15 cellular contexts compared by ENCODE assay signal in the genomic region with DNA sequence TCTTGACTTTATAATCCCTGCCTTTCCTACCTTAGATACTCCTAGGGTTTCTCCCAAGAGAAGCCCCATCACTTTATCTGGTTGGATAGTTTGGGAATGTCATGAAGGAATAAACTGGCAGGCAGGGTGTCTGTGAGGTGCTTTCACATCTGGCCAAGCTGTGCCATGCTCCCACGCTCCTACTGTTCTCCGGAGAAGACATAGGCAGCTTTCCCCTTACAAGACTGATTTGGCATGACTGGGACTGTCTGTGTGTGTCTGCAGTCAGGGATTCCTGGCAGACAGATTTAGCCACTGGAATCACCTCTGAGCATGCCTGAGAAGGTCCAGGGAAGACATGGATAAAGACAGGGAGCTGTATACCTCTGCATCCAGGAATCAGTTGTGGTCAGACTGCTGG. TPM values are rescaled to one million over a fixed set of nuclear protein-coding genes. Genes with fewer than 3 reads are reported as not detected.
DNase-seq lines count a peak whose midpoint lies in the region; FAIRE-seq and TF ChIP-seq lines count a peak whose summit lies in the region.
"Had no signal": no experiment of that assay in that cellular context is flagged by ENCODE, and none has a peak within 500 bp of the region (broad histone marks: within the 10 kb centered on the region; RNA-seq: fewer than 3 reads in every experiment).

No MANE protein-coding gene starts in this region.

- H3K36me3 Mint-ChIP-seq in activated T-cell treated with anti-CD3 and anti-CD28 coated beads, Interleukin-2, amount 50 U/mL, for 24 hours (ENCODE audit: low read depth), result peaks cover 57% of the 10 kb centered on the region
- H3K36me3 Mint-ChIP-seq: natural killer cell treated with Interleukin-12 subunit alpha and Interleukin-12 subunit beta and Interleukin-15 and Interleukin-18, amount 100 ng/mL, for 72 hours had no signal

- H3K14ac ChIP-seq in H1 (ENCODE audit: insufficient read length) (no peak overlapping the region), trophoblast cell (ENCODE audit: low read length) (no peak overlapping the region)

- H2BK20ac ChIP-seq in H1 (ENCODE audit: low read length), result no peak overlapping the region

- no peak overlapping the region for H4K12ac ChIP-seq in trophoblast cell (ENCODE audit: low read depth, low read length)

- no peak overlapping the region for H3K4me3 Mint-ChIP-seq in activated T-cell treated with anti-CD3 and anti-CD28 coated beads, Interleukin-2, amount 50 U/mL, for 24 hours
- H3K4me3 Mint-ChIP-seq: central memory CD8-positive, alpha-beta T cell; natural killer cell treated with Interleukin-12 subunit alpha and Interleukin-12 subunit beta and Interleukin-15 and Interleukin-18, amount 100 ng/mL, for 72 hours had no signal

- H3K79me2 ChIP-seq in H1 (ENCODE audit: control insufficient read depth in 1 of 2, insufficient read depth in 2 of 2, low read length in 2 of 2), result peaks cover 56 to 94% of the 10 kb centered on the region in 2 experiments
- peaks cover 29% of the 10 kb centered on the region for H3K79me2 ChIP-seq in trophoblast cell (ENCODE audit: control insufficient read depth, insufficient read depth, low read length, poor library complexity)

- CTCF ChIA-PET in H1 (lab: Charles Lee; ENCODE audit: partially characterized antibody), result interaction anchor here (1.0 to 1.9 kb wide), 7 partner anchors 10 to 85 kb away, joined by 3 to 8 read pairs (median 4); no protein-coding TSS in a partner anchor

- no peak for TF ChIP-seq POLR2A in H1 (IDR thresholded peaks at IDR 0.05; ENCODE audit: control extremely low read depth in 1 of 2, low read depth in 2 of 2, low read length in 2 of 2)

- H3K18ac ChIP-seq in H1 (ENCODE audit: extremely low read depth, low read length), result no peak overlapping the region
- H3K18ac ChIP-seq in trophoblast cell (ENCODE audit: low read length), result no peak overlapping the region

- no peak for TF ChIP-seq EP300 in H1 (IDR thresholded peaks at IDR 0.05; ENCODE audit: borderline replicate concordance in 1 of 2, low read depth in 2 of 2, low read length in 2 of 2)

- H4K91ac ChIP-seq in H1 (replicated peaks; ENCODE audit: insufficient read length, low read length) (no peak overlapping the region), trophoblast cell (ENCODE audit: low read depth, low read length) (no peak overlapping the region)

- no peaks in the 10 kb centered on the region for H3K27me3 Mint-ChIP-seq in activated T-cell treated with anti-CD3 and anti-CD28 coated beads, Interleukin-2, amount 50 U/mL, for 24 hours
- H3K27me3 Mint-ChIP-seq: central memory CD8-positive, alpha-beta T cell; natural killer cell treated with Interleukin-12 subunit alpha and Interleukin-12 subunit beta and Interleukin-15 and Interleukin-18, amount 100 ng/mL, for 72 hours had no signal

- H4K8ac ChIP-seq in H1 (ENCODE audit: extremely low read depth, insufficient read depth, low read length) (no peak overlapping the region), trophoblast cell (ENCODE audit: low read depth, low read length) (no peak overlapping the region)

- H2BK120ac ChIP-seq in H1 (replicated peaks; ENCODE audit: low read depth, low read length), result no peak overlapping the region
- H2BK120ac ChIP-seq in trophoblast cell (ENCODE audit: insufficient read depth, low read length, poor library complexity), result no peak overlapping the region

- FAIRE-seq in H1 (lab: Jason Lieb, UNC), result no peak
- FAIRE-seq: endometrium had no signal

- peak overlapping the region; percentile 16; the same call in 1 of the 2 replicates for H3K9ac ChIP-seq in HUES64 (ENCODE audit: low read depth, low read length)
- peak overlapping the region in 1 of 4 experiments; percentile 10; a peak in 1 of 7 replicates for H3K9ac ChIP-seq in H1 (replicated peaks in 1 of 4; ENCODE audit: extremely low read depth in 1 of 4, low read depth in 3 of 4, low read length in 3 of 4)
- H3K9ac ChIP-seq in trophoblast cell (ENCODE audit: low read length), result no peak overlapping the region

- H3K4me1 Mint-ChIP-seq in activated T-cell treated with anti-CD3 and anti-CD28 coated beads, Interleukin-2, amount 50 U/mL, for 24 hours (ENCODE audit: low read depth), result peaks cover 74% of the 10 kb centered on the region

- no peak overlapping the region for H3K56ac ChIP-seq in H1 (replicated peaks; ENCODE audit: insufficient read length, low read depth, low read length)

- no peak overlapping the region for H4K5ac ChIP-seq in H1 (ENCODE audit: insufficient read length, low read depth, low read length)

- no peak overlapping the region for H2BK15ac ChIP-seq in H1 (ENCODE audit: low read length)

- H3K4me3 ChIP-seq in HUES64 (ENCODE audit: low read length), result no peak overlapping the region
- H3K4me3 ChIP-seq in H1 (ENCODE audit: extremely low read depth in 1 of 4, insufficient read depth in 2 of 4, low read depth in 3 of 4, low read length in 4 of 4), result no peak overlapping the region
- H3K4me3 ChIP-seq in trophoblast cell (ENCODE audit: low read depth, low read length), result no peak overlapping the region
- H3K4me3 ChIP-seq: lower lobe of right lung had no signal

- H3K9me3 ChIP-seq in HUES64 (ENCODE audit: insufficient read depth, low read depth, low read length), result no peaks in the 10 kb centered on the region
- no peaks in the 10 kb centered on the region for H3K9me3 ChIP-seq in H1 (ENCODE audit: insufficient read depth in 2 of 2, low read depth in 1 of 2, low read length in 1 of 2)
- no peaks in the 10 kb centered on the region for H3K9me3 ChIP-seq in trophoblast cell (ENCODE audit: insufficient read depth, low read depth, low read length)
- H3K9me3 ChIP-seq: lower lobe of right lung had no signal

- H2AFZ ChIP-seq in H1 (ENCODE audit: low read length), result no peak overlapping the region
- H2AFZ ChIP-seq in trophoblast cell (ENCODE audit: insufficient read depth, low read length, poor library complexity), result no peak overlapping the region

- H3K27ac Mint-ChIP-seq in activated T-cell treated with anti-CD3 and anti-CD28 coated beads, Interleukin-2, amount 50 U/mL, for 24 hours, result peak overlapping the region; percentile 86

- 0 out of 2 replicates have a peak overlapping the region, but pooled peaks have one; percentile 19 for H3K27ac ChIP-seq in HUES64 (ENCODE audit: low read depth, low read length)
- H3K27ac ChIP-seq in H1 (ENCODE audit: low read depth, low read length), result no peak overlapping the region
- no peak overlapping the region for H3K27ac ChIP-seq in trophoblast cell (ENCODE audit: low read depth, low read length)
- H3K27ac ChIP-seq: lower lobe of right lung had no signal

- no peaks in the 10 kb centered on the region for H3K9me3 Mint-ChIP-seq in activated T-cell treated with anti-CD3 and anti-CD28 coated beads, Interleukin-2, amount 50 U/mL, for 24 hours
- H3K9me3 Mint-ChIP-seq: central memory CD8-positive, alpha-beta T cell; natural killer cell treated with Interleukin-12 subunit alpha and Interleukin-12 subunit beta and Interleukin-15 and Interleukin-18, amount 100 ng/mL, for 72 hours had no signal

- 92% methylated on average over 2 of the region's 2 CpGs for WGBS in HUES64
- WGBS in H1 (ENCODE audit: extremely low coverage in 1 of 2, insufficient coverage in 1 of 2, insufficient read length in 1 of 2, insufficient replicate concordance in 2 of 2, low coverage in 1 of 2, low lambda C conversion rate in 2 of 2, missing lambda C conversion rate in 1 of 2), 2 experiments, result 97% methylated on average over 2 of the region's 2 CpGs; no CpG with 5 or more reads in 1 of the 2 experiments
- no CpG with 5 or more reads among the region's 2 CpGs for WGBS in trophoblast cell (ENCODE audit: extremely low coverage, insufficient coverage, insufficient read length)

- H3K27me3 ChIP-seq in HUES64 (ENCODE audit: insufficient read depth, low read length), result no peaks in the 10 kb centered on the region
- H3K27me3 ChIP-seq in H1 (replicated peaks in 1 of 4; ENCODE audit: control insufficient read depth in 3 of 4, extremely low read depth in 1 of 4, insufficient read depth in 3 of 4, low read length in 3 of 4), result no peaks in the 10 kb centered on the region
- H3K27me3 ChIP-seq in trophoblast cell (ENCODE audit: insufficient read depth, low read length), result no peaks in the 10 kb centered on the region

- H3K36me3 ChIP-seq in HUES64 (ENCODE audit: insufficient read depth, low read length) (peaks cover 5% of the 10 kb centered on the region; the same call in 1 of the 2 replicates), H1 (ENCODE audit: control insufficient read depth in 2 of 4, insufficient read depth in 4 of 4, low read length in 3 of 4) (no peaks in the 10 kb centered on the region), trophoblast cell (ENCODE audit: control insufficient read depth in 1 of 2, insufficient read depth in 2 of 2, low read length in 2 of 2) (peaks cover 3 to 4% of the 10 kb centered on the region in 2 experiments)
- H3K36me3 ChIP-seq: lower lobe of right lung had no signal

- 0 out of 2 replicates have a peak overlapping the region, but pooled peaks have one; percentile 27 for H2BK12ac ChIP-seq in H1 (ENCODE audit: low read depth, low read length)
- no peak overlapping the region for H2BK12ac ChIP-seq in trophoblast cell (ENCODE audit: low read length)

- H3K23ac ChIP-seq in H1 (ENCODE audit: insufficient read length) (no peak overlapping the region), trophoblast cell (ENCODE audit: low read length) (no peak overlapping the region)

- POLR2A ChIA-PET in H1 (lab: Charles Lee; ENCODE audit: partially characterized antibody), result interaction anchor here (0.8 kb wide), 1 partner anchor 14 kb away, joined by 3 read pairs; no protein-coding TSS in a partner anchor

- TF ChIP-seq CTCF in H1 (IDR thresholded peaks at IDR 0.05; ENCODE audit: control extremely low read depth in 1 of 3, insufficient read depth in 1 of 3, low read depth in 1 of 3, low read length in 3 of 3), result no peak

- no peak for TF ChIP-seq RAD21 in H1 (IDR thresholded peaks at IDR 0.05 in 1 of 2, conservative IDR thresholded peaks at IDR 0.05 in 1 of 2; ENCODE audit: low read depth in 2 of 2, low read length in 2 of 2)

- no peak overlapping the region for H3K4ac ChIP-seq in H1 (replicated peaks; ENCODE audit: insufficient read length, low read depth, low read length)
- peak overlapping the region; percentile 10 for H3K4ac ChIP-seq in trophoblast cell (ENCODE audit: low read depth, low read length)

- DNase-seq in activated T-cell treated with anti-CD3 and anti-CD28 coated beads, Interleukin-2, amount 50 U/mL, for 24 hours, result no peak
- DNase-seq in activated T-cell treated with anti-CD3 and anti-CD28 coated beads, Interleukin-2, amount 50 U/mL, for 1 hour, result no peak
- DNase-seq in H1 (ENCODE audit: low read depth in 1 of 2, low spot score in 2 of 2), result no peak
- no peak for DNase-seq in trophoblast cell
- no peak for DNase-seq in foreskin melanocyte
- DNase-seq in NCI-H1092 treated with DMSO at 0.1 percent for 48 hours (lab: John Stamatoyannopoulos, UW), result no peak
- DNase-seq in NOMO-1 (lab: John Stamatoyannopoulos, UW; ENCODE audit: unreplicated experiment in 2 of 2), result no peak
- DNase-seq: Kasumi-1, lower lobe of right lung, NCI-H1417, SHP77 had no signal

- H3K79me1 ChIP-seq in H1 (ENCODE audit: low read depth, low read length), result peaks cover 15% of the 10 kb centered on the region; the same call in 1 of the 2 replicates
- peaks cover 21% of the 10 kb centered on the region for H3K79me1 ChIP-seq in trophoblast cell (ENCODE audit: low read length)

- peaks cover 8% of the 10 kb centered on the region for H3K23me2 ChIP-seq in H1 (ENCODE audit: low read depth, low read length)

- H2BK5ac ChIP-seq in H1 (ENCODE audit: low read depth, low read length) (peak overlapping the region; percentile 64; the same call in 1 of the 2 replicates), trophoblast cell (ENCODE audit: low read depth, low read length, poor library complexity) (no peak overlapping the region)

- H3K4me1 ChIP-seq in HUES64 (ENCODE audit: insufficient read depth, low read length) (peaks cover 50% of the 10 kb centered on the region), H1 (replicated peaks in 1 of 4; ENCODE audit: control insufficient read depth in 3 of 4, insufficient read depth in 4 of 4, low read length in 3 of 4) (peaks cover 13 to 46% (median 38%) of the 10 kb centered on the region in 4 experiments), trophoblast cell (ENCODE audit: control insufficient read depth in 1 of 2, insufficient read depth in 2 of 2, low read length in 2 of 2) (peaks cover 27 to 31% of the 10 kb centered on the region in 2 experiments)

- H2AK5ac ChIP-seq in H1 (ENCODE audit: low read depth, low read length), result peak overlapping the region; percentile 47; the same call in 1 of the 2 replicates
- no peak overlapping the region for H2AK5ac ChIP-seq in trophoblast cell (ENCODE audit: low read length)

- H3K4me2 ChIP-seq in H1 (ENCODE audit: insufficient read depth in 1 of 2, low read depth in 2 of 2, low read length in 2 of 2) (no peak overlapping the region), trophoblast cell (ENCODE audit: low read length) (no peak overlapping the region)

- peaks cover 4 to 14% of the 10 kb centered on the region in 2 experiments for H4K20me1 ChIP-seq in H1 (replicated peaks in 1 of 2; ENCODE audit: control insufficient read depth in 1 of 2, insufficient read depth in 2 of 2, low read length in 2 of 2)

RNA-seq across cellular contexts. Expression of a gene that starts 45.3 kb away (rescaled TPM):
- polyA plus RNA-seq in HUES64 (2013, experiment 1 of 2), result 92.2 TPM
- 96.4 TPM for polyA plus RNA-seq in HUES64 (2013, experiment 2 of 2)
- 237 and 247 TPM in 2 replicates for total RNA-seq in H1 (2021; fragmentation: NEBNext Ultra II Directional; extraction: Animal tissue kit (Norgen Biotek cat#: 25700))
- polyA plus RNA-seq in H1 (2011; rRNA removed), result 55.8 and 91.2 TPM in 2 replicates
- 99.9 TPM for polyA plus RNA-seq in H1 (2011; cell fraction: cytosol; rRNA removed)
- 110 TPM for polyA plus RNA-seq in H1 (2011; cell fraction: nucleus; rRNA removed)
- 178 to 213 TPM (median 203 TPM) in 4 replicates for polyA plus RNA-seq in H1 (2012, experiment 1 of 2)
- polyA plus RNA-seq in H1 (2012, experiment 2 of 2), result 65.2 TPM
- polyA plus RNA-seq in H1 (2013, experiment 1 of 2), result 115 TPM
- polyA plus RNA-seq in H1 (2013, experiment 2 of 2), result 110 TPM
- 135 and 144 TPM in 2 replicates for polyA minus RNA-seq in H1 (2011; rRNA and poly(A)+ RNA removed)
- 76.1 TPM for polyA minus RNA-seq in H1 (2011; cell fraction: cytosol; rRNA and poly(A)+ RNA removed)
- polyA minus RNA-seq in H1 (2011; cell fraction: nucleus; rRNA and poly(A)+ RNA removed), result 44.9 TPM
- polyA plus RNA-seq in trophoblast cell (2013), result 116 and 118 TPM in 2 replicates
